Comparison of ENCODE assay signal across 32 cellular contexts in genomic region chr12:105864316-105864715, GRCh38.
"Had no signal": no experiment of that assay in that cellular context is flagged by ENCODE, and none has a peak within 500 bp of the region (broad histone marks: within the 10 kb centered on the region; RNA-seq: fewer than 3 reads in every experiment).

No MANE protein-coding gene starts in this region.

- H3K4me1 ChIP-seq: adrenal gland, body of pancreas, breast epithelium had no signal

- H3K36me3 ChIP-seq: adrenal gland, brain microvascular endothelial cell, breast epithelium had no signal

- H3K27me3 ChIP-seq: adrenal gland, body of pancreas, brain microvascular endothelial cell, breast epithelium had no signal

- H3K27ac ChIP-seq: adrenal gland, body of pancreas, brain microvascular endothelial cell, breast epithelium, VCaP had no signal

- H3K4me3 ChIP-seq: adrenal gland, body of pancreas, breast epithelium had no signal

- ATAC-seq: activated CD8-positive, alpha-beta T cell treated with anti-CD3 and anti-CD28 coated beads for 36 hours; activated naive CD4-positive, alpha-beta T cell treated with anti-CD3 and anti-CD28 coated beads, Interleukin-2, amount 50 U/mL, for 72 hours; activated T-cell treated with anti-CD3 and anti-CD28 coated beads, Interleukin-2, amount 50 U/mL, for 4 hours; activated T-cell treated with anti-CD3 and anti-CD28 coated beads, Interleukin-2, amount 50 U/mL, for 72 hours; activated T-helper 17 cell treated with anti-CD3 and anti-CD28 coated beads, Interleukin-2, amount 50 U/mL, for 72 hours; body of pancreas had no signal

- DNase-seq: activated B cell treated with CpG ODN at 0.5 μM for 24 hours; activated CD4-positive, alpha-beta memory T cell treated with anti-CD3 and anti-CD28 coated beads for 36 hours; activated CD4-positive, alpha-beta T cell treated with anti-CD3 and anti-CD28 coated beads for 4 hours; activated CD4-positive, alpha-beta T cell treated with anti-CD3 and anti-CD28 coated beads, Interleukin-2, amount 10 ng/mL, durations not matched to agents 24 days and 14 days; activated CD4-positive, alpha-beta T cell treated with anti-CD3 and anti-CD28 coated beads, Interleukin-2, amount 50 U/mL, for 1 hour; activated CD4-positive, alpha-beta T cell treated with anti-CD3 and anti-CD28 coated beads, Interleukin-2, amount 50 U/mL, for 4 hours; activated CD4-positive, CD25-positive, alpha-beta regulatory T cell treated with anti-CD3 and anti-CD28 coated beads, Interleukin-2, amount 50 U/mL, for 72 hours; activated CD8-positive, alpha-beta memory T cell treated with anti-CD3 and anti-CD28 coated beads, Interleukin-2, amount 50 U/mL, for 4 hours; activated CD8-positive, alpha-beta T cell treated with anti-CD3 and anti-CD28 coated beads for 36 hours; activated effector memory CD4-positive, alpha-beta T cell treated with anti-CD3 and anti-CD28 coated beads, Interleukin-2, amount 50 U/mL, for 16 hours; activated gamma-delta T cell treated with Interleukin-2 at 50 U/mL for 16 hours; activated naive CD4-positive, alpha-beta T cell; activated naive CD4-positive, alpha-beta T cell treated with anti-CD3 and anti-CD28 coated beads for 36 hours; activated naive CD4-positive, alpha-beta T cell treated with anti-CD3 and anti-CD28 coated beads, Interleukin-2, amount 50 U/mL, for 16 hours; activated naive CD8-positive, alpha-beta T cell treated with anti-CD3 and anti-CD28 coated beads for 36 hours; activated T-cell treated with anti-CD3 and anti-CD28 coated beads for 4 hours; activated T-cell treated with anti-CD3 and anti-CD28 coated beads, Interleukin-2, amount 50 U/mL, for 1 hour; activated T-cell treated with anti-CD3 and anti-CD28 coated beads, Interleukin-2, amount 50 U/mL, for 4 hours; activated T-cell treated with anti-CD3 and anti-CD28 coated beads, Interleukin-2, amount 50 U/mL, for 72 hours; adrenal gland; amniotic stem cell; aorta; body of pancreas; brain microvascular endothelial cell; central memory CD4-positive, alpha-beta T cell; T-helper 1 cell; T-helper 2 cell; T-helper 9 cell had no signal

- H3K9me3 ChIP-seq: adrenal gland, body of pancreas had no signal
